Comparison of ENCODE assay signal across 16 cellular contexts in the genomic region with DNA sequence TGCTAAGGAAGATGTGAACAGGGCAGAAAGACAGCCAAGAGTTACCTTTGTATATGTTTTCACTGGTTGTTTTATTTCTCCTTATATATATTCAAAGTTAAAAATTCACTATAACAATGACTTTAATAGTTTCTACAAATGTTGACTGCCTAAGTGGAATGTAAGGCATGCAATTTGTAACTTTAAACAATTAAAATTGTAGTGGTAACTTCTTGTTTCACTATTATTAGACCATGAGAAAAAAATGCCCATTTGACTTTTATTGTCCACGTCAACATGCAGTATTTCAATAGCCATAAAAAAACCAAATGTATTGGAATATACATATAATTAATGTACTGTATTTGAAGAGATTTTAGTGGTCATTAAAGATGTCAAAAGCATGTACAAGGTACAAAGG.
A peak's percentile ranks its signal among the peaks of the same experiment; 100 is the strongest.
DNase-seq lines count a peak whose midpoint lies in the region; ATAC-seq and TF ChIP-seq lines count a peak whose summit lies in the region.
"Had no signal": no experiment of that assay in that cellular context is flagged by ENCODE, and none has a peak within 500 bp of the region (broad histone marks: within the 10 kb centered on the region; RNA-seq: fewer than 3 reads in every experiment).

No MANE protein-coding gene starts in this region.

- no peaks in the 10 kb centered on the region for H3K9me3 ChIP-seq in gastrocnemius medialis
- H3K9me3 ChIP-seq: HAP-1 had no signal

- peaks cover 8% of the 10 kb centered on the region for H3K9me3 Mint-ChIP-seq in activated naive CD4-positive, alpha-beta T cell treated with anti-CD3 and anti-CD28 coated beads, Interleukin-2, amount 50 U/mL, for 24 hours
- H3K9me3 Mint-ChIP-seq in activated naive CD4-positive, alpha-beta T cell treated with anti-CD3 and anti-CD28 coated beads, Interleukin-2, amount 10 ng/mL, durations not matched to agents 7 days and 5 days: peaks cover 9% of the 10 kb centered on the region
- H3K9me3 Mint-ChIP-seq in activated naive CD8-positive, alpha-beta T cell treated with anti-CD3 and anti-CD28 coated beads for 36 hours: peaks cover 13% of the 10 kb centered on the region
- peaks cover 11% of the 10 kb centered on the region for H3K9me3 Mint-ChIP-seq in mesothelial cell of epicardium
- H3K9me3 Mint-ChIP-seq: HFFc6 had no signal

- ATAC-seq in gastrocnemius medialis (no peak), HG03378 (IDR thresholded peaks at IDR 0.05; ENCODE audit: unreplicated experiment) (no peak)

- TF ChIP-seq CTCF in mesothelial cell of epicardium (IDR thresholded peaks at IDR 0.05; ENCODE audit: unreplicated experiment) (no peak), gastrocnemius medialis (IDR thresholded peaks at IDR 0.05 in 4 of 5, conservative IDR thresholded peaks at IDR 0.05 in 1 of 5) (no peak)

- TF ChIP-seq EP300 in Ishikawa (IDR thresholded peaks at IDR 0.05; ENCODE audit: borderline replicate concordance): peak; percentile 55; the same call in 1 of the 2 replicates

- peaks cover 2% of the 10 kb centered on the region for H3K36me3 Mint-ChIP-seq in activated naive CD4-positive, alpha-beta T cell treated with anti-CD3 and anti-CD28 coated beads, Interleukin-2, amount 50 U/mL, for 24 hours
- peaks cover 21% of the 10 kb centered on the region for H3K36me3 Mint-ChIP-seq in activated naive CD4-positive, alpha-beta T cell treated with anti-CD3 and anti-CD28 coated beads, Interleukin-2, amount 10 ng/mL, durations not matched to agents 7 days and 5 days
- peaks cover 34% of the 10 kb centered on the region for H3K36me3 Mint-ChIP-seq in activated naive CD8-positive, alpha-beta T cell treated with anti-CD3 and anti-CD28 coated beads for 36 hours
- peaks cover 5% of the 10 kb centered on the region for H3K36me3 Mint-ChIP-seq in mesothelial cell of epicardium
- H3K36me3 Mint-ChIP-seq: CD4-positive, alpha-beta memory T cell had no signal

- H3K36me3 ChIP-seq in gastrocnemius medialis: no peaks in the 10 kb centered on the region
- H3K36me3 ChIP-seq: HAP-1 had no signal

- H3K4me1 ChIP-seq in gastrocnemius medialis: peaks cover 18 to 40% of the 10 kb centered on the region in 2 donors
- H3K4me1 ChIP-seq: HAP-1 had no signal

- no peak for TF ChIP-seq RAD21 in Ishikawa (IDR thresholded peaks at IDR 0.05; ENCODE audit: low read depth)

- H3K4me3 ChIP-seq in gastrocnemius medialis: no peak overlapping the region
- H3K4me3 ChIP-seq: HAP-1 had no signal

- intact Hi-C loops in gastrocnemius medialis (cut with DNase I; ENCODE audit: low total_unique reads): loop anchor here (5.0 to 10.0 kb wide), 3 partner anchors 133 to 525 kb away; a partner anchor contains a TSS

- H3K27ac ChIP-seq in gastrocnemius medialis: no peak overlapping the region

- DNase-seq in activated naive CD4-positive, alpha-beta T cell treated with anti-CD3 and anti-CD28 coated beads, Interleukin-2, amount 10 ng/mL, durations not matched to agents 7 days and 5 days: no peak
- no peak for DNase-seq in activated naive CD8-positive, alpha-beta T cell treated with anti-CD3 and anti-CD28 coated beads for 36 hours
- DNase-seq in mesothelial cell of epicardium (ENCODE audit: low spot score in 2 of 2, unreplicated experiment in 2 of 2): no peak
- DNase-seq in gastrocnemius medialis: no peak
- no peak for DNase-seq in KG1 (lab: John Stamatoyannopoulos, UW)
- DNase-seq: Calu3; CD4-positive, alpha-beta memory T cell; COR-L47; DMS79 treated with DMSO at 0.1 percent for 48 hours; GF-D8; GOT3 had no signal

- peaks cover 69% of the 10 kb centered on the region for H3K4me1 Mint-ChIP-seq in activated naive CD4-positive, alpha-beta T cell treated with anti-CD3 and anti-CD28 coated beads, Interleukin-2, amount 50 U/mL, for 24 hours
- H3K4me1 Mint-ChIP-seq in activated naive CD4-positive, alpha-beta T cell treated with anti-CD3 and anti-CD28 coated beads, Interleukin-2, amount 10 ng/mL, durations not matched to agents 7 days and 5 days: peaks cover 58% of the 10 kb centered on the region
- H3K4me1 Mint-ChIP-seq in activated naive CD8-positive, alpha-beta T cell treated with anti-CD3 and anti-CD28 coated beads for 36 hours: peaks cover 58% of the 10 kb centered on the region
- H3K4me1 Mint-ChIP-seq in mesothelial cell of epicardium: peaks cover 55% of the 10 kb centered on the region

- TF ChIP-seq POLR2A in gastrocnemius medialis (IDR thresholded peaks at IDR 0.05): no peak

- H3K27ac Mint-ChIP-seq in activated naive CD4-positive, alpha-beta T cell treated with anti-CD3 and anti-CD28 coated beads, Interleukin-2, amount 50 U/mL, for 24 hours: peak overlapping the region; percentile 46
- no peak overlapping the region for H3K27ac Mint-ChIP-seq in activated naive CD4-positive, alpha-beta T cell treated with anti-CD3 and anti-CD28 coated beads, Interleukin-2, amount 10 ng/mL, durations not matched to agents 7 days and 5 days
- H3K27ac Mint-ChIP-seq in activated naive CD8-positive, alpha-beta T cell treated with anti-CD3 and anti-CD28 coated beads for 36 hours: peak overlapping the region; percentile 42
- peak overlapping the region; percentile 59 for H3K27ac Mint-ChIP-seq in mesothelial cell of epicardium
- H3K27ac Mint-ChIP-seq: HFFc6 had no signal

- H3K27me3 Mint-ChIP-seq in activated naive CD4-positive, alpha-beta T cell treated with anti-CD3 and anti-CD28 coated beads, Interleukin-2, amount 50 U/mL, for 24 hours: no peaks in the 10 kb centered on the region
- no peaks in the 10 kb centered on the region for H3K27me3 Mint-ChIP-seq in activated naive CD4-positive, alpha-beta T cell treated with anti-CD3 and anti-CD28 coated beads, Interleukin-2, amount 10 ng/mL, durations not matched to agents 7 days and 5 days
- no peaks in the 10 kb centered on the region for H3K27me3 Mint-ChIP-seq in activated naive CD8-positive, alpha-beta T cell treated with anti-CD3 and anti-CD28 coated beads for 36 hours
- H3K27me3 Mint-ChIP-seq in mesothelial cell of epicardium (ENCODE audit: low read depth): no peaks in the 10 kb centered on the region
- H3K27me3 Mint-ChIP-seq: CD4-positive, alpha-beta memory T cell had no signal

- in situ Hi-C loops in gastrocnemius medialis (cut with MboI; ENCODE audit: low sequenced_read_pairs in 4 of 4): no loop called here

- H3K27me3 ChIP-seq in gastrocnemius medialis: no peaks in the 10 kb centered on the region

- H3K4me3 Mint-ChIP-seq in activated naive CD4-positive, alpha-beta T cell treated with anti-CD3 and anti-CD28 coated beads, Interleukin-2, amount 50 U/mL, for 24 hours: no peak overlapping the region
- no peak overlapping the region for H3K4me3 Mint-ChIP-seq in activated naive CD4-positive, alpha-beta T cell treated with anti-CD3 and anti-CD28 coated beads, Interleukin-2, amount 10 ng/mL, durations not matched to agents 7 days and 5 days
- no peak overlapping the region for H3K4me3 Mint-ChIP-seq in activated naive CD8-positive, alpha-beta T cell treated with anti-CD3 and anti-CD28 coated beads for 36 hours
- H3K4me3 Mint-ChIP-seq in mesothelial cell of epicardium: no peak overlapping the region
- H3K4me3 Mint-ChIP-seq: HFFc6 had no signal

- CTCF ChIA-PET in activated naive CD4-positive, alpha-beta T cell treated with anti-CD3 and anti-CD28 coated beads, Interleukin-2, amount 10 ng/mL, durations not matched to agents 7 days and 5 days (lab: Charles Lee): interaction anchor here (1.0 kb wide), 1 partner anchor 31 kb away, joined by 3 read pairs; no protein-coding TSS in a partner anchor

TF ChIP-seq in Ishikawa, 13 proteins besides CTCF, POLR2A, EP300 and RAD21:
- peak; percentile 33; the same call in 1 of the 2 replicates for TF ChIP-seq TEAD4 (IDR thresholded peaks at IDR 0.05)
- TF ChIP-seq FOXM1 (IDR thresholded peaks at IDR 0.05; ENCODE audit: borderline replicate concordance, low read depth): 0 out of 2 replicates have a peak, but pooled peaks have one; percentile 26
- no peak for TF ChIP-seq EGR1 (IDR thresholded peaks at IDR 0.05)
